Comparison of ENCODE assay signal across 11 cellular contexts in the genomic region with DNA sequence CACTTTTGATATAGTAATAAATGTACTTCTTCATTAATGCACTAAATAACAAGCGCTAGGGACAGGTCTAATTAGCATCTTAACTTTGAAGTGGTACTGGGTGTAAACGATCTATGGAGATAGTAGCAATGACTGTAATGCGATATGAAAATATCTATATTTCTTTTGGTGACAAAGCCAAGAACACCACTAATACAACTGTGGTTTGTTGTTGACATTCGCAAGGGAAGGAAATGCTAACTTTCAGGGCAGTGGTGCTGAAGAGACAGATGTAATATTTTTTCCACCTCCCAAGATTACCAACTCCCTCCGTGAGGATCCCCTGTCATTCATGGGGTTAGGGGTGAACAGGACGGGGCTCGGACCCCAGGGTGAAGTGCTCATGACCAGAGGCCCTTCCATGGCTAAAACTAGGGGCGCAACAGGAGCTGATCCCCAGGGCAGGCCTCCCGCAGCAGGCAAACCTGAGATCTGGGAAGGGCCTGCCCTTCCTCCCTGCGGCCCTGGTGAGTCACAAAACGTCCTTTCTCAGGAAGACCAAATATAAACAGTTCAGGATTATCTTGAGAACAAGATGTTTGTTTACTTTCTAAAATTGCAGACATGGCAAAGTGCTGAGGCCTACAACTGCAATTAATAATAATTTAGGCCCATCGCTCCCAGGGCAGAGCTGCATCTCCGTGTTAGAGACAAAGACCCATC.
DNase-seq lines count a peak whose midpoint lies in the region; ATAC-seq and TF ChIP-seq lines count a peak whose summit lies in the region.
"Had no signal": no experiment of that assay in that cellular context is flagged by ENCODE, and none has a peak within 500 bp of the region (broad histone marks: within the 10 kb centered on the region; RNA-seq: fewer than 3 reads in every experiment).

No MANE protein-coding gene starts in this region.

- DNase-seq in GM23338 (ENCODE audit: low spot score) = no peak
- DNase-seq in SJCRH30 = peak; percentile 37 to 59
- peak; percentile 76 for DNase-seq in fibroblast of mammary gland (ENCODE audit: low read depth)
- DNase-seq in skeletal muscle cell (ENCODE audit: low read depth) = peak; percentile 37
- DNase-seq in NCI-H2107 (lab: John Stamatoyannopoulos, UW) = no peak
- DNase-seq: DND-41, NCI-H1048 had no signal

- TF ChIP-seq CTCF in GM23338 (conservative IDR thresholded peaks at IDR 0.05; ENCODE audit: low read depth in 2 of 2) (no peak), fibroblast of mammary gland (conservative IDR thresholded peaks at IDR 0.05; ENCODE audit: control insufficient read depth, insufficient read depth, low read depth, low read length) (no peak)

- H3K27ac ChIP-seq in GM23338 (ENCODE audit: low read depth) (no peak overlapping the region), SJCRH30 (no peak overlapping the region)

- ATAC-seq in GM23338 = no peak; the same call in 2 of the 3 replicates
- no peak for ATAC-seq in GM21717 (IDR thresholded peaks at IDR 0.05; ENCODE audit: unreplicated experiment)
- ATAC-seq in GM21528 (IDR thresholded peaks at IDR 0.05; ENCODE audit: low FRiP score, unreplicated experiment) = no peak
- no peak for ATAC-seq in HG02623 (IDR thresholded peaks at IDR 0.05; ENCODE audit: unreplicated experiment)

- no peaks in the 10 kb centered on the region for H3K36me3 Mint-ChIP-seq in GM23338 (ENCODE audit: low read depth)
- H3K36me3 Mint-ChIP-seq: type B pancreatic cell had no signal

- H4K20me1 ChIP-seq in GM23338 (replicated peaks; ENCODE audit: insufficient read depth) = no peaks in the 10 kb centered on the region

- no peaks in the 10 kb centered on the region for H3F3A ChIP-seq in GM23338 (replicated peaks; ENCODE audit: low read depth)

- no peak overlapping the region for H3K27ac Mint-ChIP-seq in GM23338
- H3K27ac Mint-ChIP-seq: type B pancreatic cell had no signal

- H3K4me3 ChIP-seq in GM23338 = no peak overlapping the region
- no peak overlapping the region for H3K4me3 ChIP-seq in SJCRH30
- H3K4me3 ChIP-seq in fibroblast of mammary gland (ENCODE audit: control insufficient read depth, low read depth, low read length) = no peak overlapping the region
- H3K4me3 ChIP-seq in skeletal muscle cell (ENCODE audit: low read depth, low read length) = no peak overlapping the region

- no peaks in the 10 kb centered on the region for H3K79me2 ChIP-seq in GM23338 (replicated peaks; ENCODE audit: insufficient read depth)

- H3K4me3 Mint-ChIP-seq in GM23338 = no peak overlapping the region
- H3K4me3 Mint-ChIP-seq: type B pancreatic cell had no signal

- peaks cover 8% of the 10 kb centered on the region for H3K27me3 Mint-ChIP-seq in GM23338 (ENCODE audit: insufficient read depth, low read depth, poor library complexity)

- no peak overlapping the region for H3K4me2 ChIP-seq in GM23338

- H2AFZ ChIP-seq in GM23338 = 0 out of 2 replicates have a peak overlapping the region, but pooled peaks have one; percentile 14

- no peaks in the 10 kb centered on the region for H3K9me3 ChIP-seq in SJCRH30 (replicated peaks)

- no peaks in the 10 kb centered on the region for H3K9me2 ChIP-seq in GM23338 (ENCODE audit: insufficient read depth)

- H3K4me1 ChIP-seq in GM23338 (ENCODE audit: insufficient read depth) (no peaks in the 10 kb centered on the region), SJCRH30 (peaks cover 9% of the 10 kb centered on the region)

- H3K27me3 ChIP-seq in GM23338 (ENCODE audit: insufficient read depth) = no peaks in the 10 kb centered on the region
- H3K27me3 ChIP-seq in SJCRH30 = no peaks in the 10 kb centered on the region; the same call in 1 of the 2 replicates

- H3K36me3 ChIP-seq in GM23338 (ENCODE audit: insufficient read depth) (no peaks in the 10 kb centered on the region), SJCRH30 (no peaks in the 10 kb centered on the region)

- H3K9me3 Mint-ChIP-seq in GM23338 = no peaks in the 10 kb centered on the region
- H3K9me3 Mint-ChIP-seq: type B pancreatic cell had no signal

- H3K4me1 Mint-ChIP-seq in GM23338 = no peaks in the 10 kb centered on the region

TF ChIP-seq in GM23338, 12 proteins besides CTCF, POLR2A, EP300 and RAD21 (continues in another document):
- TF ChIP-seq, protein P1, sequence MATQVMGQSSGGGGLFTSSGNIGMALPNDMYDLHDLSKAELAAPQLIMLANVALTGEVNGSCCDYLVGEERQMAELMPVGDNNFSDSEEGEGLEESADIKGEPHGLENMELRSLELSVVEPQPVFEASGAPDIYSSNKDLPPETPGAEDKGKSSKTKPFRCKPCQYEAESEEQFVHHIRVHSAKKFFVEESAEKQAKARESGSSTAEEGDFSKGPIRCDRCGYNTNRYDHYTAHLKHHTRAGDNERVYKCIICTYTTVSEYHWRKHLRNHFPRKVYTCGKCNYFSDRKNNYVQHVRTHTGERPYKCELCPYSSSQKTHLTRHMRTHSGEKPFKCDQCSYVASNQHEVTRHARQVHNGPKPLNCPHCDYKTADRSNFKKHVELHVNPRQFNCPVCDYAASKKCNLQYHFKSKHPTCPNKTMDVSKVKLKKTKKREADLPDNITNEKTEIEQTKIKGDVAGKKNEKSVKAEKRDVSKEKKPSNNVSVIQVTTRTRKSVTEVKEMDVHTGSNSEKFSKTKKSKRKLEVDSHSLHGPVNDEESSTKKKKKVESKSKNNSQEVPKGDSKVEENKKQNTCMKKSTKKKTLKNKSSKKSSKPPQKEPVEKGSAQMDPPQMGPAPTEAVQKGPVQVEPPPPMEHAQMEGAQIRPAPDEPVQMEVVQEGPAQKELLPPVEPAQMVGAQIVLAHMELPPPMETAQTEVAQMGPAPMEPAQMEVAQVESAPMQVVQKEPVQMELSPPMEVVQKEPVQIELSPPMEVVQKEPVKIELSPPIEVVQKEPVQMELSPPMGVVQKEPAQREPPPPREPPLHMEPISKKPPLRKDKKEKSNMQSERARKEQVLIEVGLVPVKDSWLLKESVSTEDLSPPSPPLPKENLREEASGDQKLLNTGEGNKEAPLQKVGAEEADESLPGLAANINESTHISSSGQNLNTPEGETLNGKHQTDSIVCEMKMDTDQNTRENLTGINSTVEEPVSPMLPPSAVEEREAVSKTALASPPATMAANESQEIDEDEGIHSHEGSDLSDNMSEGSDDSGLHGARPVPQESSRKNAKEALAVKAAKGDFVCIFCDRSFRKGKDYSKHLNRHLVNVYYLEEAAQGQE (IDR thresholded peaks at IDR 0.05; ENCODE audit: unreplicated experiment) = no peak
- no peak for TF ChIP-seq NANOG (IDR thresholded peaks at IDR 0.05; ENCODE audit: borderline replicate concordance)
- TF ChIP-seq, protein P2, sequence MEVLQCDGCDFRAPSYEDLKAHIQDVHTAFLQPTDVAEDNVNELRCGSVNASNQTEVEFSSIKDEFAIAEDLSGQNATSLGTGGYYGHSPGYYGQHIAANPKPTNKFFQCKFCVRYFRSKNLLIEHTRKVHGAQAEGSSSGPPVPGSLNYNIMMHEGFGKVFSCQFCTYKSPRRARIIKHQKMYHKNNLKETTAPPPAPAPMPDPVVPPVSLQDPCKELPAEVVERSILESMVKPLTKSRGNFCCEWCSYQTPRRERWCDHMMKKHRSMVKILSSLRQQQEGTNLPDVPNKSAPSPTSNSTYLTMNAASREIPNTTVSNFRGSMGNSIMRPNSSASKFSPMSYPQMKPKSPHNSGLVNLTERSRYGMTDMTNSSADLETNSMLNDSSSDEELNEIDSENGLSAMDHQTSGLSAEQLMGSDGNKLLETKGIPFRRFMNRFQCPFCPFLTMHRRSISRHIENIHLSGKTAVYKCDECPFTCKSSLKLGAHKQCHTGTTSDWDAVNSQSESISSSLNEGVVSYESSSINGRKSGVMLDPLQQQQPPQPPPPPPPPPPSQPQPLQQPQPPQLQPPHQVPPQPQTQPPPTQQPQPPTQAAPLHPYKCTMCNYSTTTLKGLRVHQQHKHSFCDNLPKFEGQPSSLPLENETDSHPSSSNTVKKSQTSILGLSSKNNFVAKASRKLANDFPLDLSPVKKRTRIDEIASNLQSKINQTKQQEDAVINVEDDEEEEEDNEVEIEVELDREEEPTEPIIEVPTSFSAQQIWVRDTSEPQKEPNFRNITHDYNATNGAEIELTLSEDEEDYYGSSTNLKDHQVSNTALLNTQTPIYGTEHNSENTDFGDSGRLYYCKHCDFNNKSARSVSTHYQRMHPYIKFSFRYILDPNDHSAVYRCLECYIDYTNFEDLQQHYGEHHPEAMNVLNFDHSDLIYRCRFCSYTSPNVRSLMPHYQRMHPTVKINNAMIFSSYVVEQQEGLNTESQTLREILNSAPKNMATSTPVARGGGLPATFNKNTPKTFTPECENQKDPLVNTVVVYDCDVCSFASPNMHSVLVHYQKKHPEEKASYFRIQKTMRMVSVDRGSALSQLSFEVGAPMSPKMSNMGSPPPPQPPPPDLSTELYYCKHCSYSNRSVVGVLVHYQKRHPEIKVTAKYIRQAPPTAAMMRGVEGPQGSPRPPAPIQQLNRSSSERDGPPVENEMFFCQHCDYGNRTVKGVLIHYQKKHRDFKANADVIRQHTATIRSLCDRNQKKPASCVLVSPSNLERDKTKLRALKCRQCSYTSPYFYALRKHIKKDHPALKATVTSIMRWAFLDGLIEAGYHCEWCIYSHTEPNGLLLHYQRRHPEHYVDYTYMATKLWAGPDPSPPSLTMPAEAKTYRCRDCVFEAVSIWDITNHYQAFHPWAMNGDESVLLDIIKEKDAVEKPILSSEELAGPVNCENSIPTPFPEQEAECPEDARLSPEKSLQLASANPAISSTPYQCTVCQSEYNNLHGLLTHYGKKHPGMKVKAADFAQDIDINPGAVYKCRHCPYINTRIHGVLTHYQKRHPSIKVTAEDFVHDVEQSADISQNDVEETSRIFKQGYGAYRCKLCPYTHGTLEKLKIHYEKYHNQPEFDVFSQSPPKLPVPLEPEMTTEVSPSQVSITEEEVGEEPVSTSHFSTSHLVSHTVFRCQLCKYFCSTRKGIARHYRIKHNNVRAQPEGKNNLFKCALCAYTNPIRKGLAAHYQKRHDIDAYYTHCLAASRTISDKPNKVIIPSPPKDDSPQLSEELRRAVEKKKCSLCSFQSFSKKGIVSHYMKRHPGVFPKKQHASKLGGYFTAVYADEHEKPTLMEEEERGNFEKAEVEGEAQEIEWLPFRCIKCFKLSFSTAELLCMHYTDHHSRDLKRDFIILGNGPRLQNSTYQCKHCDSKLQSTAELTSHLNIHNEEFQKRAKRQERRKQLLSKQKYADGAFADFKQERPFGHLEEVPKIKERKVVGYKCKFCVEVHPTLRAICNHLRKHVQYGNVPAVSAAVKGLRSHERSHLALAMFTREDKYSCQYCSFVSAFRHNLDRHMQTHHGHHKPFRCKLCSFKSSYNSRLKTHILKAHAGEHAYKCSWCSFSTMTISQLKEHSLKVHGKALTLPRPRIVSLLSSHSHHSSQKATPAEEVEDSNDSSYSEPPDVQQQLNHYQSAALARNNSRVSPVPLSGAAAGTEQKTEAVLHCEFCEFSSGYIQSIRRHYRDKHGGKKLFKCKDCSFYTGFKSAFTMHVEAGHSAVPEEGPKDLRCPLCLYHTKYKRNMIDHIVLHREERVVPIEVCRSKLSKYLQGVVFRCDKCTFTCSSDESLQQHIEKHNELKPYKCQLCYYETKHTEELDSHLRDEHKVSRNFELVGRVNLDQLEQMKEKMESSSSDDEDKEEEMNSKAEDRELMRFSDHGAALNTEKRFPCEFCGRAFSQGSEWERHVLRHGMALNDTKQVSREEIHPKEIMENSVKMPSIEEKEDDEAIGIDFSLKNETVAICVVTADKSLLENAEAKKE (CRISPR knock-in tag; IDR thresholded peaks at IDR 0.05) = no peak

Comparison
In these comparisons a context has a peak if more than half of its experiments do, and no peak if none do; other contexts are left out.
1. DNase-seq: peak in SJCRH30 (2 of 2), fibroblast of mammary gland (single experiment) and skeletal muscle cell (single experiment); none in GM23338 (single experiment) and NCI-H2107 (single experiment).